ENCODE assay signal across 1 cellular context in genomic region chr13:38900188-38900587, GRCh38.
TF ChIP-seq lines count a peak whose summit lies in the region.

No MANE protein-coding gene starts in this region.

TF ChIP-seq in K562, 482 proteins besides CTCF, POLR2A, EP300 and RAD21:
- no peak for TF ChIP-seq ZNF398 (CRISPR knock-in tag; IDR thresholded peaks at IDR 0.05)
- no peak for TF ChIP-seq YY1 (IDR thresholded peaks at IDR 0.05; ENCODE audit: borderline replicate concordance in 1 of 3, control insufficient read depth in 1 of 3, extremely low read depth in 1 of 3, insufficient read depth in 3 of 3, insufficient read length in 1 of 3, insufficient replicate concordance in 2 of 3, low read depth in 1 of 3, low read length in 2 of 3)
- no peak for TF ChIP-seq YBX1 (IDR thresholded peaks at IDR 0.05)
- TF ChIP-seq ZBTB40 (IDR thresholded peaks at IDR 0.05): no peak
- TF ChIP-seq ZBTB40 (CRISPR knock-in tag; IDR thresholded peaks at IDR 0.05): no peak
